Comparison of ENCODE assay signal across 23 cellular contexts in genomic region chr1:29823536-29823935, GRCh38.
A peak's percentile ranks its signal among the peaks of the same experiment; 100 is the strongest.
DNase-seq lines count a peak whose midpoint lies in the region; ATAC-seq and TF ChIP-seq lines count a peak whose summit lies in the region.
"Had no signal": no experiment of that assay in that cellular context is flagged by ENCODE, and none has a peak within 500 bp of the region (broad histone marks: within the 10 kb centered on the region; RNA-seq: fewer than 3 reads in every experiment).

No MANE protein-coding gene starts in this region.

- intact Hi-C loops in cardiac septum (cut with DNase I): no loop called here
- intact Hi-C loops in left cardiac atrium (cut with DNase I): no loop called here
- intact Hi-C loops in stomach (cut with DNase I; ENCODE audit: low total_unique reads): no loop called here

- H3K9ac ChIP-seq in neural progenitor cell: no peak overlapping the region
- H3K9ac ChIP-seq: BLaER1, GM23248, SK-N-SH had no signal

- H3K4me1 Mint-ChIP-seq in neural progenitor cell: peaks cover 14% of the 10 kb centered on the region
- H3K4me1 Mint-ChIP-seq: CD4-positive, CD25-positive, alpha-beta regulatory T cell had no signal

- H2AFZ ChIP-seq in neural progenitor cell (replicated peaks): no peak overlapping the region
- H2AFZ ChIP-seq: GM23248 had no signal

- H3K9me3 ChIP-seq in neural progenitor cell (ENCODE audit: low read depth) (no peaks in the 10 kb centered on the region), stomach (peaks cover 0 to 4% (median 0%) of the 10 kb centered on the region in 4 donors)
- H3K9me3 ChIP-seq: HAP-1, SK-N-SH had no signal

- H3K36me3 Mint-ChIP-seq in neural progenitor cell: no peaks in the 10 kb centered on the region
- H3K36me3 Mint-ChIP-seq: CD4-positive, CD25-positive, alpha-beta regulatory T cell had no signal

- no peak overlapping the region for H3K4me2 ChIP-seq in neural progenitor cell
- H3K4me2 ChIP-seq: SK-N-SH had no signal

- no peak for ATAC-seq in left cardiac atrium
- ATAC-seq in GM19397 (IDR thresholded peaks at IDR 0.05; ENCODE audit: unreplicated experiment): no peak
- ATAC-seq in HG03457 (IDR thresholded peaks at IDR 0.05; ENCODE audit: unreplicated experiment): no peak
- ATAC-seq: PC-3 had no signal

- H3K27me3 ChIP-seq in neural progenitor cell (no peaks in the 10 kb centered on the region), stomach (peaks cover 0 to 49% (median 9%) of the 10 kb centered on the region in 3 donors)
- H3K27me3 ChIP-seq: BLaER1 had no signal

- TF ChIP-seq POLR2A in stomach (IDR thresholded peaks at IDR 0.05): no peak

- no peak for TF ChIP-seq EP300 in stomach (IDR thresholded peaks at IDR 0.05)

- peaks cover 2% of the 10 kb centered on the region for H3K27me3 Mint-ChIP-seq in neural progenitor cell (ENCODE audit: insufficient read depth, low read depth)

- 66 to 84% (median 79%) methylated on average over 3 of the region's 3 CpGs for WGBS in stomach, 5 donors

- no peak overlapping the region for H3K27ac ChIP-seq in coronary artery
- H3K27ac ChIP-seq in neural progenitor cell: no peak overlapping the region
- H3K27ac ChIP-seq in stomach: no peak overlapping the region
- H3K27ac ChIP-seq: BLaER1, GM23248, HL-60 had no signal

- H3K4me3 ChIP-seq in coronary artery (no peak overlapping the region), neural progenitor cell (no peak overlapping the region), stomach (no peak overlapping the region)
- H3K4me3 ChIP-seq: BLaER1, GM23248, HAP-1 had no signal

- DNase-seq in cardiac septum (ENCODE audit: low spot score): peak; percentile 33
- no peak for DNase-seq in left cardiac atrium
- DNase-seq in coronary artery (ENCODE audit: low spot score): peak; percentile 45
- DNase-seq in neural progenitor cell (ENCODE audit: low spot score): peak; percentile 30
- peak; percentile 16 for DNase-seq in stomach
- DNase-seq in NOMO-1 (lab: John Stamatoyannopoulos, UW; ENCODE audit: unreplicated experiment in 2 of 2): no peak
- DNase-seq: CD4-positive, CD25-positive, alpha-beta regulatory T cell; GM23248; HFFc6; Kasumi-1; NCI-H1092 treated with DMSO at 0.1 percent for 48 hours; NCI-H1436 treated with DMSO at 0.1 percent for 48 hours; NCI-H1930; NCI-H2107; NCI-H524 treated with DMSO at 0.1 percent for 48 hours; NCI-H774; PC-3; SK-N-SH had no signal

- H3K4me3 Mint-ChIP-seq in neural progenitor cell: no peak overlapping the region
- H3K4me3 Mint-ChIP-seq: CD4-positive, CD25-positive, alpha-beta regulatory T cell; HFFc6 had no signal

- peaks cover 7% of the 10 kb centered on the region for H3K9me3 Mint-ChIP-seq in neural progenitor cell

- no peaks in the 10 kb centered on the region for H4K20me1 ChIP-seq in neural progenitor cell (ENCODE audit: low read depth)
- H4K20me1 ChIP-seq: BLaER1 had no signal

- H3K36me3 ChIP-seq in neural progenitor cell (no peaks in the 10 kb centered on the region), stomach (no peaks in the 10 kb centered on the region)
- H3K36me3 ChIP-seq: BLaER1, HAP-1 had no signal

- H3F3A ChIP-seq in neural progenitor cell (ENCODE audit: low read depth): peaks cover 4% of the 10 kb centered on the region

- H3K79me2 ChIP-seq in neural progenitor cell (ENCODE audit: low read depth): no peaks in the 10 kb centered on the region

- H3K4me1 ChIP-seq in neural progenitor cell: peaks cover 26% of the 10 kb centered on the region
- H3K4me1 ChIP-seq in stomach: no peaks in the 10 kb centered on the region
- H3K4me1 ChIP-seq: HAP-1 had no signal

- TF ChIP-seq CTCF in coronary artery (IDR thresholded peaks at IDR 0.05) (no peak), neural progenitor cell (IDR thresholded peaks at IDR 0.05) (no peak), stomach (IDR thresholded peaks at IDR 0.05) (no peak)

- H3K27ac Mint-ChIP-seq in neural progenitor cell: no peak overlapping the region
- H3K27ac Mint-ChIP-seq: CD4-positive, CD25-positive, alpha-beta regulatory T cell; HFFc6 had no signal

Comparison
In these comparisons a context has a peak if more than half of its experiments do, and no peak if none do; other contexts are left out.
1. DNase-seq: peak in cardiac septum (single experiment), coronary artery (single experiment), neural progenitor cell (single experiment) and stomach (single experiment); none in left cardiac atrium (single experiment) and NOMO-1 (0 of 2).